1 cellular context compared by ENCODE assay signal in the genomic region with DNA sequence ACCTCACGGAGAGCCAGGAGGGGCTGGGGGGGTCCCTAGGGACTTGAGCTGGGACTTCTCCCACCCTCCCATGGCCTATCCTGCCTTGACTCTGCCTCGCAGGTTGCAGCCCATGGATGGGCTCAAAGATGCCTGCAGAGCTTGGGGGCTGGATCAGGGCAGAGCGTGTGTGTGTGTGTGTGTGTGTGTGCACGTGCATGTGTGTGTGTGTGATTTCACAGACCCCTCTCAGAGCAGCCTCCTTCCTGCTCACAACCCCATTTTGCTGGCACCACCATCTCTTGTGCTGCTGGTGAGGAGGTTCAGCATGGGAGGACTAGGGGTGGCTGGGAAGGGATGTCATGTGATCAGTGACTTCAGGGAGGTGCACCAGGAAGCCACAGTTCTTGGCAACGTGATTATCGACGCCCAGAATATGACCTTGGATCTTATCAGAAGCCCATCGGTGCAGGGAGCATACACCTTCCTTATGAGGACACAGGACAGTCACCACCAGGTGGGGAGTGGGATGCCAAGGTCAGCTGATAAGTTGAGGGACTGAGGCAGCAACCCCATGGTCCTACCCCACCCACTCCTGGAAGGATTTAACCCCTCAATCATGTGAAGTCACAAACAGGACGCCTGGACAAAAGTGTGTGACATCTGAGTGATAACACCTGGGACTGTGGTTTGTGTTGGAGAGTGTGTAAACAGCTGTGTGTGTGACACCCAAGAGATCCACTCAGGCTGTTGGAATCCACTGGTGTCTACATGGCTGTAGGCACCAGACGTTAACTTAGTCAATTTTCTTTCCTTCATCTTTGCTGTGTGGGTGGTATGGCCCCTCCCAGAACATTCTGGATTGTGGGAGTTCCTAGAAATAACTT.
TF ChIP-seq lines count a peak whose summit lies in the region.

No MANE protein-coding gene starts in this region.

TF ChIP-seq in K562, 482 proteins besides CTCF, POLR2A, EP300 and RAD21 (continued from another document):
- TF ChIP-seq FOXA3 (CRISPR knock-in tag; conservative IDR thresholded peaks at IDR 0.05 in 1 of 2, IDR thresholded peaks at IDR 0.05 in 1 of 2) (peak in 1 of 2 experiments; percentile 34; a peak in 1 of 4 replicates), LARP7 (IDR thresholded peaks at IDR 0.05) (no peak), CREB1 (IDR thresholded peaks at IDR 0.05) (no peak), CREB1 (CRISPR knock-in tag; IDR thresholded peaks at IDR 0.05) (no peak), CBX2 (IDR thresholded peaks at IDR 0.05; ENCODE audit: insufficient read depth, low read length, poor library complexity, severe bottlenecking) (no peak), DIDO1 (tag; IDR thresholded peaks at IDR 0.05; ENCODE audit: low read depth) (no peak), ATF1 (CRISPR knock-in tag; IDR thresholded peaks at IDR 0.05) (no peak), ATF1 (tag; IDR thresholded peaks at IDR 0.05) (0 out of 2 replicates have a peak, but pooled peaks have one; percentile 19), ZNF124 (CRISPR knock-in tag; IDR thresholded peaks at IDR 0.05) (no peak), HNRNPH1 (optimal IDR thresholded peaks at IDR 0.05; ENCODE audit: low read depth, low read length) (no peak), XRCC5 (IDR thresholded peaks at IDR 0.05; ENCODE audit: low read depth, low read length) (no peak), ZNF41 (CRISPR knock-in tag; conservative IDR thresholded peaks at IDR 0.05) (no peak), NFXL1 (CRISPR knock-in tag; IDR thresholded peaks at IDR 0.05) (no peak), ZNF3 (CRISPR knock-in tag; IDR thresholded peaks at IDR 0.05) (no peak), HLTF (IDR thresholded peaks at IDR 0.05) (no peak), HCFC1 (IDR thresholded peaks at IDR 0.05; ENCODE audit: low read depth, low read length) (no peak), NCOA1 (IDR thresholded peaks at IDR 0.05; ENCODE audit: low read depth) (no peak), ZNF589 (CRISPR knock-in tag; IDR thresholded peaks at IDR 0.05; ENCODE audit: low read depth) (no peak), CHD4 (IDR thresholded peaks at IDR 0.05; ENCODE audit: insufficient read depth, insufficient replicate concordance, low read depth, low read length, poor library complexity, severe bottlenecking) (no peak), ZSCAN29 (IDR thresholded peaks at IDR 0.05) (no peak), KLF16 (IDR thresholded peaks at IDR 0.05) (no peak), ZFX (CRISPR knock-in tag; IDR thresholded peaks at IDR 0.05) (no peak), BMI1 (IDR thresholded peaks at IDR 0.05; ENCODE audit: low read length) (no peak), ZNF57 (CRISPR knock-in tag; IDR thresholded peaks at IDR 0.05) (no peak), NBN (IDR thresholded peaks at IDR 0.05; ENCODE audit: low read depth) (no peak), FOS (IDR thresholded peaks at IDR 0.05; ENCODE audit: extremely low read depth, insufficient read length) (no peak)
- TF ChIP-seq, protein P1, sequence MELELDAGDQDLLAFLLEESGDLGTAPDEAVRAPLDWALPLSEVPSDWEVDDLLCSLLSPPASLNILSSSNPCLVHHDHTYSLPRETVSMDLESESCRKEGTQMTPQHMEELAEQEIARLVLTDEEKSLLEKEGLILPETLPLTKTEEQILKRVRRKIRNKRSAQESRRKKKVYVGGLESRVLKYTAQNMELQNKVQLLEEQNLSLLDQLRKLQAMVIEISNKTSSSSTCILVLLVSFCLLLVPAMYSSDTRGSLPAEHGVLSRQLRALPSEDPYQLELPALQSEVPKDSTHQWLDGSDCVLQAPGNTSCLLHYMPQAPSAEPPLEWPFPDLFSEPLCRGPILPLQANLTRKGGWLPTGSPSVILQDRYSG (tag; conservative IDR thresholded peaks at IDR 0.05; ENCODE audit: low read depth), result 0 out of 2 replicates have a peak, but pooled peaks have one; percentile 52
- TF ChIP-seq, protein P2, sequence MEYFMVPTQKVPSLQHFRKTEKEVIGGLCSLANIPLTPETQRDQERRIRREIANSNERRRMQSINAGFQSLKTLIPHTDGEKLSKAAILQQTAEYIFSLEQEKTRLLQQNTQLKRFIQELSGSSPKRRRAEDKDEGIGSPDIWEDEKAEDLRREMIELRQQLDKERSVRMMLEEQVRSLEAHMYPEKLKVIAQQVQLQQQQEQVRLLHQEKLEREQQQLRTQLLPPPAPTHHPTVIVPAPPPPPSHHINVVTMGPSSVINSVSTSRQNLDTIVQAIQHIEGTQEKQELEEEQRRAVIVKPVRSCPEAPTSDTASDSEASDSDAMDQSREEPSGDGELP (CRISPR knock-in tag; IDR thresholded peaks at IDR 0.05; ENCODE audit: borderline replicate concordance), result 0 out of 2 replicates have a peak, but pooled peaks have one; percentile 42
- TF ChIP-seq, protein P3, sequence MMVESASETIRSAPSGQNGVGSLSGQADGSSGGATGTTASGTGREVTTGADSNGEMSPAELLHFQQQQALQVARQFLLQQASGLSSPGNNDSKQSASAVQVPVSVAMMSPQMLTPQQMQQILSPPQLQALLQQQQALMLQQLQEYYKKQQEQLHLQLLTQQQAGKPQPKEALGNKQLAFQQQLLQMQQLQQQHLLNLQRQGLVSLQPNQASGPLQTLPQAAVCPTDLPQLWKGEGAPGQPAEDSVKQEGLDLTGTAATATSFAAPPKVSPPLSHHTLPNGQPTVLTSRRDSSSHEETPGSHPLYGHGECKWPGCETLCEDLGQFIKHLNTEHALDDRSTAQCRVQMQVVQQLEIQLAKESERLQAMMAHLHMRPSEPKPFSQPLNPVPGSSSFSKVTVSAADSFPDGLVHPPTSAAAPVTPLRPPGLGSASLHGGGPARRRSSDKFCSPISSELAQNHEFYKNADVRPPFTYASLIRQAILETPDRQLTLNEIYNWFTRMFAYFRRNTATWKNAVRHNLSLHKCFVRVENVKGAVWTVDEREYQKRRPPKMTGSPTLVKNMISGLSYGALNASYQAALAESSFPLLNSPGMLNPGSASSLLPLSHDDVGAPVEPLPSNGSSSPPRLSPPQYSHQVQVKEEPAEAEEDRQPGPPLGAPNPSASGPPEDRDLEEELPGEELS (CRISPR knock-in tag; IDR thresholded peaks at IDR 0.05; ENCODE audit: borderline replicate concordance), result no peak
- TF ChIP-seq, protein P4, sequence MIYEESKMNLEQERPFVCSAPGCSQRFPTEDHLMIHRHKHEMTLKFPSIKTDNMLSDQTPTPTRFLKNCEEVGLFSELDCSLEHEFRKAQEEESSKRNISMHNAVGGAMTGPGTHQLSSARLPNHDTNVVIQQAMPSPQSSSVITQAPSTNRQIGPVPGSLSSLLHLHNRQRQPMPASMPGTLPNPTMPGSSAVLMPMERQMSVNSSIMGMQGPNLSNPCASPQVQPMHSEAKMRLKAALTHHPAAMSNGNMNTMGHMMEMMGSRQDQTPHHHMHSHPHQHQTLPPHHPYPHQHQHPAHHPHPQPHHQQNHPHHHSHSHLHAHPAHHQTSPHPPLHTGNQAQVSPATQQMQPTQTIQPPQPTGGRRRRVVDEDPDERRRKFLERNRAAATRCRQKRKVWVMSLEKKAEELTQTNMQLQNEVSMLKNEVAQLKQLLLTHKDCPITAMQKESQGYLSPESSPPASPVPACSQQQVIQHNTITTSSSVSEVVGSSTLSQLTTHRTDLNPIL (CRISPR knock-in tag; IDR thresholded peaks at IDR 0.05), result no peak
- TF ChIP-seq, protein P5, sequence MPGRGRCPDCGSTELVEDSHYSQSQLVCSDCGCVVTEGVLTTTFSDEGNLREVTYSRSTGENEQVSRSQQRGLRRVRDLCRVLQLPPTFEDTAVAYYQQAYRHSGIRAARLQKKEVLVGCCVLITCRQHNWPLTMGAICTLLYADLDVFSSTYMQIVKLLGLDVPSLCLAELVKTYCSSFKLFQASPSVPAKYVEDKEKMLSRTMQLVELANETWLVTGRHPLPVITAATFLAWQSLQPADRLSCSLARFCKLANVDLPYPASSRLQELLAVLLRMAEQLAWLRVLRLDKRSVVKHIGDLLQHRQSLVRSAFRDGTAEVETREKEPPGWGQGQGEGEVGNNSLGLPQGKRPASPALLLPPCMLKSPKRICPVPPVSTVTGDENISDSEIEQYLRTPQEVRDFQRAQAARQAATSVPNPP (IDR thresholded peaks at IDR 0.05; ENCODE audit: borderline replicate concordance, insufficient read depth, insufficient read length), result no peak
- TF ChIP-seq, protein P6, sequence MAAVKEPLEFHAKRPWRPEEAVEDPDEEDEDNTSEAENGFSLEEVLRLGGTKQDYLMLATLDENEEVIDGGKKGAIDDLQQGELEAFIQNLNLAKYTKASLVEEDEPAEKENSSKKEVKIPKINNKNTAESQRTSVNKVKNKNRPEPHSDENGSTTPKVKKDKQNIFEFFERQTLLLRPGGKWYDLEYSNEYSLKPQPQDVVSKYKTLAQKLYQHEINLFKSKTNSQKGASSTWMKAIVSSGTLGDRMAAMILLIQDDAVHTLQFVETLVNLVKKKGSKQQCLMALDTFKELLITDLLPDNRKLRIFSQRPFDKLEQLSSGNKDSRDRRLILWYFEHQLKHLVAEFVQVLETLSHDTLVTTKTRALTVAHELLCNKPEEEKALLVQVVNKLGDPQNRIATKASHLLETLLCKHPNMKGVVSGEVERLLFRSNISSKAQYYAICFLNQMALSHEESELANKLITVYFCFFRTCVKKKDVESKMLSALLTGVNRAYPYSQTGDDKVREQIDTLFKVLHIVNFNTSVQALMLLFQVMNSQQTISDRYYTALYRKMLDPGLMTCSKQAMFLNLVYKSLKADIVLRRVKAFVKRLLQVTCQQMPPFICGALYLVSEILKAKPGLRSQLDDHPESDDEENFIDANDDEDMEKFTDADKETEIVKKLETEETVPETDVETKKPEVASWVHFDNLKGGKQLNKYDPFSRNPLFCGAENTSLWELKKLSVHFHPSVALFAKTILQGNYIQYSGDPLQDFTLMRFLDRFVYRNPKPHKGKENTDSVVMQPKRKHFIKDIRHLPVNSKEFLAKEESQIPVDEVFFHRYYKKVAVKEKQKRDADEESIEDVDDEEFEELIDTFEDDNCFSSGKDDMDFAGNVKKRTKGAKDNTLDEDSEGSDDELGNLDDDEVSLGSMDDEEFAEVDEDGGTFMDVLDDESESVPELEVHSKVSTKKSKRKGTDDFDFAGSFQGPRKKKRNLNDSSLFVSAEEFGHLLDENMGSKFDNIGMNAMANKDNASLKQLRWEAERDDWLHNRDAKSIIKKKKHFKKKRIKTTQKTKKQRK (IDR thresholded peaks at IDR 0.05; ENCODE audit: borderline replicate concordance, low read depth, low read length), result no peak
